11 cellular contexts compared by ENCODE assay signal in genomic region chr17:50170662-50171370, GRCh38. TPM values are rescaled to one million over a fixed set of nuclear protein-coding genes. Genes with fewer than 3 reads are reported as not detected.
DNase-seq lines count a peak whose midpoint lies in the region; ATAC-seq and FAIRE-seq lines count a peak whose summit lies in the region.
"Had no signal": no experiment of that assay in that cellular context is flagged by ENCODE, and none has a peak within 500 bp of the region (broad histone marks: within the 10 kb centered on the region; RNA-seq: fewer than 3 reads in every experiment).

No MANE protein-coding gene starts in this region.

- CTCF ChIA-PET in activated naive CD4-positive, alpha-beta T cell treated with anti-CD3 and anti-CD28 coated beads for 36 hours (lab: Charles Lee): interaction anchor here (1.2 to 4.0 kb wide), 11 partner anchors 8 to 130 kb away, joined by 3 to 49 read pairs (median 10); partner anchors contain the start of genes COL1A1 and TMEM92

- H3K4me1 Mint-ChIP-seq in activated naive CD4-positive, alpha-beta T cell treated with anti-CD3 and anti-CD28 coated beads for 36 hours (ENCODE audit: low read depth): peaks cover 10% of the 10 kb centered on the region

- ATAC-seq in GM21619 (IDR thresholded peaks at IDR 0.05; ENCODE audit: unreplicated experiment) (peak; percentile 66), Right ventricle myocardium superior (ENCODE audit: poor library complexity) (peak; percentile 24), HG02840 (IDR thresholded peaks at IDR 0.05; ENCODE audit: low FRiP score, unreplicated experiment) (no peak)

- no peaks in the 10 kb centered on the region for H3K27me3 Mint-ChIP-seq in activated naive CD4-positive, alpha-beta T cell treated with anti-CD3 and anti-CD28 coated beads for 36 hours (ENCODE audit: low read depth)

- no peaks in the 10 kb centered on the region for H3K36me3 Mint-ChIP-seq in activated naive CD4-positive, alpha-beta T cell treated with anti-CD3 and anti-CD28 coated beads for 36 hours (ENCODE audit: low read depth)
- H3K36me3 Mint-ChIP-seq: type B pancreatic cell had no signal

- peak; percentile 92 for FAIRE-seq in GM18507 (lab: Jason Lieb, UNC)

- H3K9me3 Mint-ChIP-seq in activated naive CD4-positive, alpha-beta T cell treated with anti-CD3 and anti-CD28 coated beads for 36 hours: no peaks in the 10 kb centered on the region
- H3K9me3 Mint-ChIP-seq: type B pancreatic cell had no signal

- no peak overlapping the region for H3K4me3 Mint-ChIP-seq in activated naive CD4-positive, alpha-beta T cell treated with anti-CD3 and anti-CD28 coated beads for 36 hours
- H3K4me3 Mint-ChIP-seq: type B pancreatic cell had no signal

- no peak for DNase-seq in GM18507 (ENCODE audit: extremely low spot score, insufficient read length, low read depth)
- peak; percentile 81 for DNase-seq in M059J (ENCODE audit: low read depth)
- DNase-seq in Right ventricle myocardium superior: peak; percentile 37
- DNase-seq in COLO668 (lab: John Stamatoyannopoulos, UW; ENCODE audit: unreplicated experiment): no peak
- no peak for DNase-seq in activated naive CD4-positive, alpha-beta T cell treated with anti-CD3 and anti-CD28 coated beads for 36 hours
- no peak for DNase-seq in stimulated activated CD4-positive, alpha-beta T cell treated with anti-CD3 and anti-CD28 coated beads, Interleukin-2, amount 100 ng/mL, for 48 hours
- DNase-seq: activated CD8-positive, alpha-beta memory T cell treated with anti-CD3 and anti-CD28 coated beads for 24 hours; NCI-H524 treated with DMSO at 0.1 percent for 48 hours had no signal

- intact Hi-C loops in Right ventricle myocardium superior (cut with DNase I): no loop called here
- intact Hi-C loops in activated naive CD4-positive, alpha-beta T cell treated with anti-CD3 and anti-CD28 coated beads for 36 hours (cut with micrococcal nuclease): no loop called here

- no peak overlapping the region for H3K27ac Mint-ChIP-seq in activated naive CD4-positive, alpha-beta T cell treated with anti-CD3 and anti-CD28 coated beads for 36 hours
- H3K27ac Mint-ChIP-seq: type B pancreatic cell had no signal

RNA-seq across cellular contexts. Expression of gene SGCA, which starts 5.0 kb away (rescaled TPM):
- total RNA-seq in M059J (2014; rRNA removed; shearing (Covaris generic)): not detected in 2 replicates
- total RNA-seq in Right ventricle myocardium superior: 135 TPM
- total RNA-seq in activated naive CD4-positive, alpha-beta T cell treated with anti-CD3 and anti-CD28 coated beads for 36 hours: under 1 TPM in 1 of 2 experiments, not detected in 1; 0.14 TPM

RNA-seq across cellular contexts. Expression of gene PPP1R9B, which starts 20.3 kb away (rescaled TPM):
- 14.6 and 36.1 TPM in 2 replicates for total RNA-seq in M059J (2014; rRNA removed; shearing (Covaris generic))
- 35.4 TPM for total RNA-seq in Right ventricle myocardium superior
- 10 to 100 TPM; 67.7 TPM for total RNA-seq in activated naive CD4-positive, alpha-beta T cell treated with anti-CD3 and anti-CD28 coated beads for 36 hours

RNA-seq across cellular contexts. Expression of gene COL1A1, which starts 30.6 kb away (rescaled TPM):
- 41.9 and 81.3 TPM in 2 replicates for total RNA-seq in M059J (2014; rRNA removed; shearing (Covaris generic))
- 28.1 TPM for total RNA-seq in Right ventricle myocardium superior
- 1 to 10 TPM in 1 of 2 experiments, under 1 TPM in 1; 0.95 to 1.7 TPM for total RNA-seq in activated naive CD4-positive, alpha-beta T cell treated with anti-CD3 and anti-CD28 coated beads for 36 hours

RNA-seq across cellular contexts. Expression of gene SAMD14, which starts 40.9 kb away (rescaled TPM):
- 0.22 and 0.49 TPM in 2 replicates for total RNA-seq in M059J (2014; rRNA removed; shearing (Covaris generic))
- total RNA-seq in Right ventricle myocardium superior: 0.78 TPM
- total RNA-seq in activated naive CD4-positive, alpha-beta T cell treated with anti-CD3 and anti-CD28 coated beads for 36 hours: 1 to 10 TPM; 1.1 to 1.3 TPM

Comparison
In these comparisons a context has a peak if more than half of its experiments do, and no peak if none do; other contexts are left out.
1. DNase-seq: peak in M059J (single experiment) and Right ventricle myocardium superior (single experiment); none in GM18507 (single experiment), COLO668 (single experiment), activated naive CD4-positive, alpha-beta T cell treated with anti-CD3 and anti-CD28 coated beads for 36 hours (single experiment) and stimulated activated CD4-positive, alpha-beta T cell treated with anti-CD3 and anti-CD28 coated beads, Interleukin-2, amount 100 ng/mL, for 48 hours (0 of 2).
2. RNA of gene SGCA, which starts 5.0 kb away (total RNA-seq): 135 TPM in Right ventricle myocardium superior (single experiment); 0.14 TPM in activated naive CD4-positive, alpha-beta T cell treated with anti-CD3 and anti-CD28 coated beads for 36 hours and not detected in M059J; every median in the first group is over 10 times any median in the second.
3. RNA of gene COL1A1, which starts 30.6 kb away (total RNA-seq): 41.9 to 81.3 TPM in M059J and 28.1 TPM in Right ventricle myocardium superior (single experiment); 0.95 to 1.7 TPM in activated naive CD4-positive, alpha-beta T cell treated with anti-CD3 and anti-CD28 coated beads for 36 hours; every median in the first group is over 10 times any median in the second.